17 cellular contexts compared by ENCODE assay signal in the genomic region with DNA sequence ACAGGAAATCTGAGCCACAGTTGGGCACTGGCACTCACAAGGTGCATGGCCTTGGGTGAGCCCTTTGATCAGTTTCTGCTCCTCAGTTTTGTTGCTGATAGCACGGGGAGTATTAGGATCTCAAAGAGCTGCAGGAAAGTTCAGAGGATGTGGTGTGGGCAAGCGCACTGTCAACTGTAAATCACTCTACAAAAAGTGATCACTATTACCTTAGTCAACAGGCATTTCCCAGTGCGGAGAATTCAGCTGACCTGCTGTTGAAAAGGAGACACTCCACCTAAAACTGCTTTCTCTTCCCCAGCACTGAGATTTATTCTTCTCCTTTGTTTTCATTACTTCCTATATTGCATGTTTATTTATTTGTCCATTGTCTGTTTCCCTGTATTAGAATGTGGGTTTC.
"Had no signal": no experiment of that assay in that cellular context is flagged by ENCODE, and none has a peak within 500 bp of the region (broad histone marks: within the 10 kb centered on the region; RNA-seq: fewer than 3 reads in every experiment).

No MANE protein-coding gene starts in this region.

- H3K36me3 ChIP-seq: cardiac muscle cell, stomach, suprapubic skin, tibial nerve had no signal

- H3K27ac ChIP-seq: cardiac muscle cell, epithelial cell of prostate, stomach, suprapubic skin had no signal

- ATAC-seq: activated naive CD8-positive, alpha-beta T cell treated with anti-CD3 and anti-CD28 coated beads, Interleukin-2, amount 50 U/mL, for 24 hours; sciatic nerve; stimulated activated memory B cell treated with anti-CD40 and anti-IgM and Interleukin-4, amounts not matched to agents 10 μg/mL and 1 μg/mL and 100 μg/mL, for 72 hours; T-helper 17 cell had no signal

- H3K27me3 ChIP-seq: cardiac muscle cell, stomach, suprapubic skin, tibial nerve had no signal

- DNase-seq: activated CD4-positive, alpha-beta memory T cell treated with anti-CD3 and anti-CD28 coated beads for 36 hours; activated CD4-positive, alpha-beta T cell treated with anti-CD3 and anti-CD28 coated beads for 4 hours; activated CD4-positive, CD25-positive, alpha-beta regulatory T cell; activated gamma-delta T cell; activated naive CD4-positive, alpha-beta T cell treated with anti-CD3 and anti-CD28 coated beads, Interleukin-2, amount 50 U/mL, for 16 hours; activated naive CD8-positive, alpha-beta T cell treated with anti-CD3 and anti-CD28 coated beads, Interleukin-2, amount 50 U/mL, for 24 hours; cortex of kidney; stimulated activated CD4-positive, alpha-beta T cell treated with anti-CD3 and anti-CD28 coated beads, Interleukin-15, amount 100 ng/mL, for 24 hours; stomach; T-helper 17 cell had no signal

- H3K4me3 ChIP-seq: cardiac muscle cell, smooth muscle cell, stomach, suprapubic skin, tibial nerve had no signal

- H3K4me1 ChIP-seq: stomach, suprapubic skin had no signal

- H3K9me3 ChIP-seq: stomach, suprapubic skin, tibial nerve had no signal
